In the genomic region with DNA sequence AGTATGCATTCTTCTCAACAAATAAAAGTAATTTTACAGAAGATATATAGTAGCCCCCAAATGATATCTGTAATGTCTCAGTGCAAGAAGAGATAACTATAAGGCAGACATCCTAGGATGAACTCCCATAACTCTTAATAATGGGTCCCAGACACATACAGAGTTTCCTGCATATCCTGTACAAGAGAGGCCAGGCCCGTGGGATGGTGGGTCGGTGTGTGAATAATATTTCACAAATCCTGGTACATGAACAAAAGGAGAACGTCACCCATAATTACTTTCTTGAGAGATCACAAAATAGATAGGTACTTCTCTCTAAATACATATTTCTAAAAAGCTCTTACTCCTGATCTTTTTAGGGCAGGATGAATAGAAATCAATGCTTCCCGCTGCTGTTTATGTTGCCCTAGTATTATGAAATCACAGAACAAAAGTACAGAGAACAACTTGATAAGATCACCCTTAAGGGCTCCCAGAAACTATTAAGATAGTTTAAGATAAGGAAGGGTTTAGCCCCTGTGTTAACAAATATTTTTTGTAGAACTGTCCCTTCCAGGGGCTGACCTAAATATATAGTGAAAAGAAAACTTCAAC, we compare ENCODE assay signal across 11 cellular contexts. TPM values are rescaled to one million over a fixed set of nuclear protein-coding genes. Genes with fewer than 3 reads are reported as not detected.
A peak's percentile ranks its signal among the peaks of the same experiment; 100 is the strongest.
DNase-seq lines count a peak whose midpoint lies in the region; ATAC-seq, FAIRE-seq and TF ChIP-seq lines count a peak whose summit lies in the region.
"Had no signal": no experiment of that assay in that cellular context is flagged by ENCODE, and none has a peak within 500 bp of the region (broad histone marks: within the 10 kb centered on the region; RNA-seq: fewer than 3 reads in every experiment).

No MANE protein-coding gene starts in this region.

- no peaks in the 10 kb centered on the region for H3K27me3 Mint-ChIP-seq in MCF 10A (ENCODE audit: insufficient read depth, unreplicated experiment)

- peak overlapping the region; percentile 37 for H3K4me2 ChIP-seq in mesendoderm (ENCODE audit: low read length)

- CTCF ChIA-PET in MCF 10A (lab: Yijun Ruan, JAX) = interaction anchor here (0.8 to 3.2 kb wide), 6 partner anchors 9 to 905 kb away, joined by 3 to 18 read pairs (median 7); no protein-coding TSS in a partner anchor

- H2AK5ac ChIP-seq in mesendoderm (ENCODE audit: low read length) = no peak overlapping the region

- no CpG with 5 or more reads among the region's 4 CpGs for WGBS in mesendoderm (ENCODE audit: extremely low coverage, insufficient coverage, low lambda C conversion rate)

- ATAC-seq in Right ventricle myocardium superior (ENCODE audit: poor library complexity) (no peak), GM19452 (IDR thresholded peaks at IDR 0.05; ENCODE audit: unreplicated experiment) (no peak)
- ATAC-seq: left lobe of liver; stimulated activated naive CD8-positive, alpha-beta T cell treated with anti-CD3 and anti-CD28 coated beads, Interleukin-15, Interleukin-2, amounts not matched to agents 100 U/mL and 50 U/mL, for 24 hours had no signal

- H3K4me1 ChIP-seq in left ventricle myocardium inferior (peaks cover 95% of the 10 kb centered on the region), mesendoderm (ENCODE audit: control insufficient read depth, low read depth, low read length) (peaks cover 7% of the 10 kb centered on the region), vagina (peaks cover 58% of the 10 kb centered on the region)

- no peak for FAIRE-seq in frontal cortex (lab: Jason Lieb, UNC)

- H3K27ac ChIP-seq in left ventricle myocardium inferior (replicated peaks) (peak overlapping the region; percentile 95), mesendoderm (ENCODE audit: low read depth, low read length) (no peak overlapping the region), vagina (peak overlapping the region; percentile 95)

- H2BK5ac ChIP-seq in mesendoderm (ENCODE audit: low read length) = no peak overlapping the region

- no peak overlapping the region for H3K9ac ChIP-seq in mesendoderm (ENCODE audit: low read length)

- BruUV-seq in MCF 10A (replicated peaks; lab: Mats Ljungman, UMichigan) = no TSS peak

- H4K8ac ChIP-seq in mesendoderm (ENCODE audit: low read depth, low read length) = no peak overlapping the region

- peaks cover 70% of the 10 kb centered on the region for H3K79me2 ChIP-seq in mesendoderm (ENCODE audit: control insufficient read depth, insufficient read depth, low read length)

- no peak overlapping the region for H3K23ac ChIP-seq in mesendoderm (ENCODE audit: low read length)

- H3K36me3 ChIP-seq in left ventricle myocardium inferior = peaks cover 4% of the 10 kb centered on the region
- H3K36me3 ChIP-seq in mesendoderm (ENCODE audit: control insufficient read depth, insufficient read depth, low read length) = peaks cover 2% of the 10 kb centered on the region
- no peaks in the 10 kb centered on the region for H3K36me3 ChIP-seq in vagina

- no peaks in the 10 kb centered on the region for H3K9me3 ChIP-seq in left ventricle myocardium inferior (replicated peaks)
- no peaks in the 10 kb centered on the region for H3K9me3 ChIP-seq in vagina

- intact Hi-C loops in left ventricle myocardium inferior (cut with micrococcal nuclease) = no loop called here
- intact Hi-C loops in Right ventricle myocardium superior (cut with DNase I) = loop anchor here (10.0 kb wide), 3 partner anchors 69 to 349 kb away; no protein-coding TSS in a partner anchor
- intact Hi-C loops in MCF 10A (cut with micrococcal nuclease) = loop anchor here (1.0 to 10.0 kb wide), 5 partner anchors 142 to 759 kb away; no protein-coding TSS in a partner anchor
- intact Hi-C loops in vagina (cut with DNase I) = loop anchor here (10.0 kb wide), 3 partner anchors 49 to 899 kb away; no protein-coding TSS in a partner anchor

- H4K5ac ChIP-seq in mesendoderm (ENCODE audit: low read length) = no peak overlapping the region

- H3K79me1 ChIP-seq in mesendoderm (ENCODE audit: low read length) = peaks cover 13% of the 10 kb centered on the region

- no peak overlapping the region for H2BK15ac ChIP-seq in mesendoderm (replicated peaks; ENCODE audit: low read depth)

- H3K4me1 Mint-ChIP-seq in MCF 10A (ENCODE audit: insufficient read depth, unreplicated experiment) = peaks cover 35% of the 10 kb centered on the region

- no peak overlapping the region for H3K18ac ChIP-seq in mesendoderm (ENCODE audit: low read length)

- H3K27me3 ChIP-seq in left ventricle myocardium inferior (ENCODE audit: low read depth) (no peaks in the 10 kb centered on the region), mesendoderm (ENCODE audit: insufficient read depth, low read length, poor library complexity) (no peaks in the 10 kb centered on the region), vagina (no peaks in the 10 kb centered on the region)

- peak overlapping the region; percentile 2 for H3K56ac ChIP-seq in mesendoderm (ENCODE audit: low read length)

- no peak overlapping the region for H3K4ac ChIP-seq in mesendoderm (ENCODE audit: low read depth, low read length)

- H3K27ac Mint-ChIP-seq in MCF 10A (ENCODE audit: low read depth, unreplicated experiment) = peak overlapping the region; percentile 98

- TF ChIP-seq POLR2A in vagina (IDR thresholded peaks at IDR 0.05) = no peak

- H2BK120ac ChIP-seq in mesendoderm (ENCODE audit: low read depth, low read length) = no peak overlapping the region

- peak overlapping the region; percentile 73 for H3K4me3 Mint-ChIP-seq in MCF 10A (ENCODE audit: unreplicated experiment)

- POLR2A ChIA-PET in MCF 10A (lab: Yijun Ruan, JAX) = interaction anchor here (0.6 to 13.1 kb wide), 24 partner anchors 8 to 905 kb away, joined by 3 to 114 read pairs (median 4); partner anchors contain the start of gene RHBDD1

- H3K4me3 ChIP-seq in left ventricle myocardium inferior (peak overlapping the region; percentile 89), mesendoderm (ENCODE audit: low read length) (no peak overlapping the region), vagina (peak overlapping the region; percentile 61 to 85)

- peaks cover 16% of the 10 kb centered on the region for H3K36me3 Mint-ChIP-seq in MCF 10A (ENCODE audit: insufficient read depth, unreplicated experiment)

- DNase-seq in left ventricle myocardium inferior = no peak
- no peak for DNase-seq in Right ventricle myocardium superior
- no peak for DNase-seq in MCF 10A (ENCODE audit: unreplicated experiment)
- DNase-seq in mesendoderm = no peak
- DNase-seq in vagina (ENCODE audit: extremely low spot score in 2 of 2) = no peak
- DNase-seq in frontal cortex (ENCODE audit: low spot score in 2 of 2) = no peak
- DNase-seq in NOMO-1 (lab: John Stamatoyannopoulos, UW; ENCODE audit: unreplicated experiment in 2 of 2) = no peak
- DNase-seq: NCI-H1092 treated with DMSO at 0.1 percent for 48 hours; stimulated activated naive CD8-positive, alpha-beta T cell treated with anti-CD3 and anti-CD28 coated beads, Interleukin-15, Interleukin-2, amounts not matched to agents 100 U/mL and 50 U/mL, for 24 hours had no signal

- no peaks in the 10 kb centered on the region for H3K9me3 Mint-ChIP-seq in MCF 10A (ENCODE audit: unreplicated experiment)

- no peak for TF ChIP-seq CTCF in left ventricle myocardium inferior (IDR thresholded peaks at IDR 0.05; ENCODE audit: borderline replicate concordance)
- no peak for TF ChIP-seq CTCF in MCF 10A (IDR thresholded peaks at IDR 0.05; ENCODE audit: unreplicated experiment)
- no peak for TF ChIP-seq CTCF in vagina (IDR thresholded peaks at IDR 0.05)

RNA-seq across cellular contexts. Expression of gene IRS1, which starts 5.4 kb away (rescaled TPM):
- total RNA-seq in left ventricle myocardium inferior (17.8 TPM), Right ventricle myocardium superior (17.6 TPM), MCF 10A (2022) (6.1 and 10.5 TPM in 2 replicates), vagina (16.9 TPM), frontal cortex (11.8 TPM)
- polyA plus RNA-seq in mesendoderm (2013, experiment 1 of 2) = 11.7 TPM
- polyA plus RNA-seq in mesendoderm (2013, experiment 2 of 2) = 11.3 TPM

RNA-seq across cellular contexts. Expression of gene RHBDD1, which starts 41.7 kb away (rescaled TPM):
- total RNA-seq in left ventricle myocardium inferior (35.1 TPM), Right ventricle myocardium superior (29.5 TPM), MCF 10A (2022) (75.2 and 76.0 TPM in 2 replicates), vagina (27.3 TPM), frontal cortex (24.1 TPM)
- 16.6 TPM for polyA plus RNA-seq in mesendoderm (2013, experiment 1 of 2)
- 17.8 TPM for polyA plus RNA-seq in mesendoderm (2013, experiment 2 of 2)
